9 cellular contexts compared by ENCODE assay signal in genomic region chr11:62324738-62325556, GRCh38. TPM values are rescaled to one million over a fixed set of nuclear protein-coding genes. Genes with fewer than 3 reads are reported as not detected.
DNase-seq lines count a peak whose midpoint lies in the region; ATAC-seq, FAIRE-seq and TF ChIP-seq lines count a peak whose summit lies in the region.
"Had no signal": no experiment of that assay in that cellular context is flagged by ENCODE, and none has a peak within 500 bp of the region (broad histone marks: within the 10 kb centered on the region; RNA-seq: fewer than 3 reads in every experiment).

No MANE protein-coding gene starts in this region.

- no peak overlapping the region for H2AFZ ChIP-seq in SU-DHL-6 (ENCODE audit: low read depth, low read length, severe bottlenecking)
- no peak overlapping the region for H2AFZ ChIP-seq in keratinocyte (ENCODE audit: control insufficient read depth, low read length)

- no peaks in the 10 kb centered on the region for H3K36me3 ChIP-seq in CD8-positive, alpha-beta memory T cell (ENCODE audit: insufficient read depth, low read length)
- no peaks in the 10 kb centered on the region for H3K36me3 ChIP-seq in SU-DHL-6 (ENCODE audit: low read length)
- no peaks in the 10 kb centered on the region for H3K36me3 ChIP-seq in keratinocyte (ENCODE audit: control insufficient read depth in 2 of 2, extremely low read depth in 1 of 2, insufficient read depth in 2 of 2, low read length in 2 of 2)

- peak; percentile 22 to 74 (median 41) for DNase-seq in CD8-positive, alpha-beta memory T cell
- DNase-seq in HTR-8/SVneo (ENCODE audit: insufficient read length, low spot score) (peak; percentile 49), astrocyte of the cerebellum (ENCODE audit: low read depth) (no peak), keratinocyte (ENCODE audit: low read depth, low spot score) (no peak)
- peak; percentile 13 for DNase-seq in stimulated activated CD8-positive, alpha-beta memory T cell treated with anti-CD3 and anti-CD28 coated beads, Interleukin-4, amount 100 ng/mL, for 24 hours (ENCODE audit: low read depth)

- no peaks in the 10 kb centered on the region for H3K9me2 ChIP-seq in SU-DHL-6 (replicated peaks; ENCODE audit: insufficient read depth, low read length)

- TF ChIP-seq CTCF in SU-DHL-6 (IDR thresholded peaks at IDR 0.05; ENCODE audit: insufficient read depth, low read length, poor library complexity, severe bottlenecking) (peak; percentile 17), astrocyte of the cerebellum (IDR thresholded peaks at IDR 0.05; ENCODE audit: low read depth, low read length, missing control alignments) (peak; percentile 41), keratinocyte (optimal IDR thresholded peaks at IDR 0.05 in 1 of 3, IDR thresholded peaks at IDR 0.05 in 1 of 3, conservative IDR thresholded peaks at IDR 0.05 in 1 of 3; ENCODE audit: extremely low read depth in 1 of 3, insufficient read depth in 2 of 3, low read length in 3 of 3) (peak; percentile 74 to 78 (median 77))

- H3K27me3 Mint-ChIP-seq in CD8-positive, alpha-beta memory T cell, result peaks cover 10 to 31% of the 10 kb centered on the region in 2 donors

- CTCF ChIA-PET in CD8-positive, alpha-beta memory T cell (lab: Charles Lee), result no interaction called here

- POLR2A ChIA-PET in CD8-positive, alpha-beta memory T cell (lab: Charles Lee), result no interaction called here

- H3K27ac ChIP-seq in CD8-positive, alpha-beta memory T cell (ENCODE audit: low read depth, low read length), result no peak overlapping the region
- no peak overlapping the region for H3K27ac ChIP-seq in SU-DHL-6 (ENCODE audit: low read depth, low read length)
- H3K27ac ChIP-seq in keratinocyte (ENCODE audit: control insufficient read depth, insufficient read depth, low read length), result no peak overlapping the region

- H3F3A ChIP-seq in SU-DHL-6 (ENCODE audit: insufficient read depth), result no peaks in the 10 kb centered on the region

- H3K9me1 ChIP-seq in keratinocyte (ENCODE audit: control insufficient read depth, extremely low read depth, insufficient read depth, low read length), result no peaks in the 10 kb centered on the region

- H3K4me2 ChIP-seq in SU-DHL-6 (ENCODE audit: low read depth, low read length, poor library complexity, severe bottlenecking) (no peak overlapping the region), keratinocyte (ENCODE audit: control insufficient read depth, extremely low read depth, insufficient read depth, low read depth, low read length) (no peak overlapping the region)

- H3K27me3 ChIP-seq in CD8-positive, alpha-beta memory T cell (ENCODE audit: insufficient read depth, low read length, poor library complexity, severe bottlenecking), result no peaks in the 10 kb centered on the region
- no peaks in the 10 kb centered on the region for H3K27me3 ChIP-seq in SU-DHL-6 (ENCODE audit: low read length)
- H3K27me3 ChIP-seq in keratinocyte (ENCODE audit: control insufficient read depth, extremely low read depth, insufficient read depth, low read length), result no peaks in the 10 kb centered on the region

- in situ Hi-C loops in astrocyte of the cerebellum (cut with HindIII; ENCODE audit: low sequenced_read_pairs), result loop anchor here (5.0 kb wide), 1 partner anchor 53 kb away; the partner anchor contains the start of gene SCGB2A2

- dilution Hi-C loops in keratinocyte (cut with MboI; ENCODE audit: extremely low pct_ligation_motif_present, low sequenced_read_pairs), result no loop called here

- H4K20me1 ChIP-seq in SU-DHL-6 (ENCODE audit: low read depth, low read length) (no peaks in the 10 kb centered on the region), keratinocyte (ENCODE audit: control insufficient read depth, extremely low read depth, insufficient read depth, low read length) (no peaks in the 10 kb centered on the region)

- no peak for ATAC-seq in GM19452 (IDR thresholded peaks at IDR 0.05; ENCODE audit: unreplicated experiment)
- ATAC-seq in GM19397 (IDR thresholded peaks at IDR 0.05; ENCODE audit: unreplicated experiment), result no peak

- no peak overlapping the region for H3K4me3 Mint-ChIP-seq in CD8-positive, alpha-beta memory T cell

- H3K27ac Mint-ChIP-seq in CD8-positive, alpha-beta memory T cell, result no peak overlapping the region
- H3K27ac Mint-ChIP-seq: IgD-negative memory B cell had no signal

- H3K4me1 Mint-ChIP-seq in CD8-positive, alpha-beta memory T cell, result peaks cover 0 to 4% (median 0%) of the 10 kb centered on the region in 3 donors

- no peak overlapping the region for H3K9ac ChIP-seq in SU-DHL-6 (ENCODE audit: low read length)
- no peak overlapping the region for H3K9ac ChIP-seq in keratinocyte (ENCODE audit: control insufficient read depth, extremely low read depth, insufficient read depth, low read length)

- no peaks in the 10 kb centered on the region for H3K36me3 Mint-ChIP-seq in CD8-positive, alpha-beta memory T cell
- H3K36me3 Mint-ChIP-seq: IgD-negative memory B cell had no signal

- H3K79me2 ChIP-seq in SU-DHL-6 (ENCODE audit: insufficient read depth, low read length) (no peaks in the 10 kb centered on the region), keratinocyte (ENCODE audit: control insufficient read depth, insufficient read depth, low read length) (no peaks in the 10 kb centered on the region)

- no peaks in the 10 kb centered on the region for H3K9me3 ChIP-seq in CD8-positive, alpha-beta memory T cell (ENCODE audit: low read length)
- H3K9me3 ChIP-seq in SU-DHL-6 (ENCODE audit: insufficient read depth, low read length) (no peaks in the 10 kb centered on the region), keratinocyte (ENCODE audit: control insufficient read depth, low read depth, low read length) (no peaks in the 10 kb centered on the region)

- no peak overlapping the region for H3K4me3 ChIP-seq in CD8-positive, alpha-beta memory T cell (ENCODE audit: low read length)
- H3K4me3 ChIP-seq in SU-DHL-6 (ENCODE audit: insufficient read depth, low read length, poor library complexity, severe bottlenecking) (no peak overlapping the region), astrocyte of the cerebellum (ENCODE audit: low read depth, low read length) (no peak overlapping the region), keratinocyte (ENCODE audit: control insufficient read depth in 2 of 3, extremely low read depth in 1 of 3, insufficient read depth in 2 of 3, low read depth in 1 of 3, low read length in 3 of 3) (no peak overlapping the region)

- FAIRE-seq in HTR-8/SVneo (lab: Jason Lieb, UNC) (no peak), keratinocyte (lab: Jason Lieb, UNC) (no peak)

- H3K9me3 Mint-ChIP-seq in CD8-positive, alpha-beta memory T cell, result no peaks in the 10 kb centered on the region

- H3K4me1 ChIP-seq in CD8-positive, alpha-beta memory T cell (ENCODE audit: insufficient read depth, low read length), result no peaks in the 10 kb centered on the region
- H3K4me1 ChIP-seq in keratinocyte (ENCODE audit: control insufficient read depth, extremely low read depth, insufficient read depth, low read length), result no peaks in the 10 kb centered on the region

RNA-seq across cellular contexts. Expression of gene ASRGL1, which starts 12.3 kb away (rescaled TPM):
- 1 to 10 TPM; 6.1 to 6.5 TPM for total RNA-seq in CD8-positive, alpha-beta memory T cell
- polyA plus RNA-seq in CD8-positive, alpha-beta memory T cell, result 2.7 TPM
- 0.05 to 0.25 TPM (median 0.14 TPM) in 3 replicates for polyA plus RNA-seq in keratinocyte
- not detected for polyA plus RNA-seq in keratinocyte (2011; ENCODE audit: low read depth)
- not detected in 2 replicates for polyA plus RNA-seq in keratinocyte (2011; cell fraction: cytosol; rRNA removed)
- not detected in 2 replicates for polyA plus RNA-seq in keratinocyte (2011; cell fraction: nucleus; rRNA removed)
- polyA plus RNA-seq in keratinocyte (2012; ENCODE audit: low replicate concordance), result 0.14 TPM in 1 of 2 replicates, not detected in the other
- polyA minus RNA-seq in keratinocyte, result 0.13 TPM in 1 of 3 replicates, not detected in the others
- polyA minus RNA-seq in keratinocyte (2011; cell fraction: cytosol; rRNA and poly(A)+ RNA removed), result not detected
- polyA minus RNA-seq in keratinocyte (2011; cell fraction: nucleus; rRNA and poly(A)+ RNA removed), result not detected in 2 replicates

RNA-seq across cellular contexts. Expression of gene SCGB1D4, which starts 26.1 kb away (rescaled TPM):
- total RNA-seq in CD8-positive, alpha-beta memory T cell, result not detected
- not detected for polyA plus RNA-seq in CD8-positive, alpha-beta memory T cell
- not detected in 3 replicates for polyA plus RNA-seq in keratinocyte
- polyA plus RNA-seq in keratinocyte (2011; ENCODE audit: low read depth), result not detected
- polyA plus RNA-seq in keratinocyte (2011; cell fraction: cytosol; rRNA removed), result not detected in 2 replicates
- polyA plus RNA-seq in keratinocyte (2011; cell fraction: nucleus; rRNA removed), result not detected in 2 replicates
- polyA plus RNA-seq in keratinocyte (2012; ENCODE audit: low replicate concordance), result not detected in 2 replicates
- not detected in 3 replicates for polyA minus RNA-seq in keratinocyte
- not detected for polyA minus RNA-seq in keratinocyte (2011; cell fraction: cytosol; rRNA and poly(A)+ RNA removed)
- not detected in 2 replicates for polyA minus RNA-seq in keratinocyte (2011; cell fraction: nucleus; rRNA and poly(A)+ RNA removed)
- polyA plus RNA-seq: IgD-negative memory B cell had no signal

RNA-seq across cellular contexts. Expression of gene SCGB2A2, which starts 55.0 kb away (rescaled TPM):
- total RNA-seq in CD8-positive, alpha-beta memory T cell, result not detected
- polyA plus RNA-seq in CD8-positive, alpha-beta memory T cell, result not detected
- polyA plus RNA-seq in keratinocyte, result not detected in 3 replicates
- not detected for polyA plus RNA-seq in keratinocyte (2011; ENCODE audit: low read depth)
- not detected in 2 replicates for polyA plus RNA-seq in keratinocyte (2011; cell fraction: cytosol; rRNA removed)
- polyA plus RNA-seq in keratinocyte (2011; cell fraction: nucleus; rRNA removed), result not detected in 2 replicates
- not detected in 2 replicates for polyA plus RNA-seq in keratinocyte (2012; ENCODE audit: low replicate concordance)
- not detected in 3 replicates for polyA minus RNA-seq in keratinocyte
- not detected for polyA minus RNA-seq in keratinocyte (2011; cell fraction: cytosol; rRNA and poly(A)+ RNA removed)
- not detected in 2 replicates for polyA minus RNA-seq in keratinocyte (2011; cell fraction: nucleus; rRNA and poly(A)+ RNA removed)
- polyA plus RNA-seq: IgD-negative memory B cell had no signal

Comparison
In these comparisons a context has a peak if more than half of its experiments do, and no peak if none do; other contexts are left out.
1. DNase-seq: peak in CD8-positive, alpha-beta memory T cell (5 of 5), HTR-8/SVneo (single experiment) and stimulated activated CD8-positive, alpha-beta memory T cell treated with anti-CD3 and anti-CD28 coated beads, Interleukin-4, amount 100 ng/mL, for 24 hours (single experiment); none in astrocyte of the cerebellum (single experiment) and keratinocyte (single experiment).
2. CTCF ChIP-seq: peak in every context shown above with its lines; median percentile 77 in keratinocyte; 41 in astrocyte of the cerebellum; 17 in SU-DHL-6.